1 cellular context compared by ENCODE assay signal in genomic region chr2:135849087-135849486, GRCh38.
TF ChIP-seq lines count a peak whose summit lies in the region.

No MANE protein-coding gene starts in this region.

TF ChIP-seq in GM23338, 12 proteins besides CTCF, POLR2A, EP300 and RAD21 (continued from another document):
- no peak for TF ChIP-seq ETS1 (IDR thresholded peaks at IDR 0.05)
- no peak for TF ChIP-seq CREB1 (CRISPR knock-in tag; IDR thresholded peaks at IDR 0.05; ENCODE audit: low read depth)
- no peak for TF ChIP-seq ZNF462 (CRISPR knock-in tag; IDR thresholded peaks at IDR 0.05)
